14 cellular contexts compared by ENCODE assay signal in the genomic region with DNA sequence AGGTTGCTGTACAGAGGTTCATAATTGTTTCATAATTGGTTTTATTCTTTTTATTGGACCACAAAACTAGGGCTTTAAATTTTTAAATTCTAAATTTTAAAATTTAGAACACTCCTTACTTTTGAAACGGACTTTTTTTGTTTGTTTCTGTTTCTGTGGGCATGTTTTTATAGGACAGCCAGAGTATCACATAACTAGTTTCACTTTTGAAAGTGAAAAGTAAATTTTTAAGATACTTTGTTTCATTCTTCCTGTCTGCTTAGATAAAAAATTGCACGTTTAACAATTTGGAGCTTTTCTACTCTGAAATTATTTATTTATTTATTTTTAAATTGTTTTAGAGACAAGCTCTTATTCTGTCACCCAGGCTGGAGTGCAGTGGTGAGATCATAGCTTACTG. TPM values are rescaled to one million over a fixed set of nuclear protein-coding genes. Genes with fewer than 3 reads are reported as not detected.
DNase-seq lines count a peak whose midpoint lies in the region; ATAC-seq and TF ChIP-seq lines count a peak whose summit lies in the region.
"Had no signal": no experiment of that assay in that cellular context is flagged by ENCODE, and none has a peak within 500 bp of the region (broad histone marks: within the 10 kb centered on the region; RNA-seq: fewer than 3 reads in every experiment).

No MANE protein-coding gene starts in this region.

- peak overlapping the region in 1 of 2 donors; percentile 22 for H3K4me3 ChIP-seq in CD4-positive, alpha-beta memory T cell (ENCODE audit: low read length in 2 of 2)
- H3K4me3 ChIP-seq in naive thymus-derived CD4-positive, alpha-beta T cell (ENCODE audit: low read length), result no peak overlapping the region
- H3K4me3 ChIP-seq in heart left ventricle, result peak overlapping the region in 1 of 12 donors; percentile 13
- H3K4me3 ChIP-seq: gastrocnemius medialis had no signal

- peak overlapping the region; percentile 56 for H3K27ac ChIP-seq in CD4-positive, alpha-beta memory T cell (ENCODE audit: low read depth, low read length)
- peak overlapping the region; percentile 71 for H3K27ac ChIP-seq in naive thymus-derived CD4-positive, alpha-beta T cell (ENCODE audit: low read depth, low read length)
- H3K27ac ChIP-seq in heart left ventricle, result peak overlapping the region in 1 of 12 donors; percentile 56
- H3K27ac ChIP-seq: gastrocnemius medialis had no signal

- H3K9me3 Mint-ChIP-seq in CD4-positive, alpha-beta memory T cell, result no peaks in the 10 kb centered on the region
- no peaks in the 10 kb centered on the region for H3K9me3 Mint-ChIP-seq in activated naive CD8-positive, alpha-beta T cell (ENCODE audit: low read depth)
- peaks cover 0 to 15% (median 0%) of the 10 kb centered on the region in 11 donors for H3K9me3 Mint-ChIP-seq in naive thymus-derived CD4-positive, alpha-beta T cell
- H3K9me3 Mint-ChIP-seq: nephron progenitor cell had no signal

- H3K4me1 Mint-ChIP-seq in CD4-positive, alpha-beta memory T cell, result peaks cover 34 to 61% (median 49%) of the 10 kb centered on the region in 4 donors
- peaks cover 54% of the 10 kb centered on the region for H3K4me1 Mint-ChIP-seq in activated naive CD8-positive, alpha-beta T cell (ENCODE audit: low read depth)
- peaks cover 30 to 73% (median 65%) of the 10 kb centered on the region in 7 donors for H3K4me1 Mint-ChIP-seq in naive thymus-derived CD4-positive, alpha-beta T cell
- H3K4me1 Mint-ChIP-seq: nephron progenitor cell had no signal

- POLR2A ChIA-PET in CD4-positive, alpha-beta memory T cell (lab: Charles Lee; ENCODE audit: partially characterized antibody), result interaction anchor here (0.9 to 9.3 kb wide), 9 partner anchors 8 to 39 kb away, joined by 3 to 178 read pairs (median 6); partner anchors contain the start of gene MDM4
- POLR2A ChIA-PET in naive thymus-derived CD4-positive, alpha-beta T cell (lab: Charles Lee), result interaction anchor here (0.6 to 4.7 kb wide), 10 partner anchors 12 to 780 kb away, joined by 3 to 31 read pairs (median 4); partner anchors contain the start of gene MDM4

- peak overlapping the region; percentile 49 to 91 (median 82) for H3K27ac Mint-ChIP-seq in CD4-positive, alpha-beta memory T cell
- H3K27ac Mint-ChIP-seq in activated naive CD8-positive, alpha-beta T cell, result peak overlapping the region; percentile 87
- H3K27ac Mint-ChIP-seq in naive thymus-derived CD4-positive, alpha-beta T cell, result peak overlapping the region in 8 of 9 donors; percentile 48 to 94 (median 82)
- H3K27ac Mint-ChIP-seq: nephron progenitor cell had no signal

- intact Hi-C loops in CD4-positive, alpha-beta memory T cell (cut with micrococcal nuclease), result loop anchor here (1.0 to 2.0 kb wide), 2 partner anchors 29 to 40 kb away; partner anchors contain the start of gene MDM4
- intact Hi-C loops in naive thymus-derived CD4-positive, alpha-beta T cell (cut with micrococcal nuclease), result loop anchor here in 1 of 2 donors (2.0 kb wide), 2 partner anchors 19 to 33 kb away; no protein-coding TSS in a partner anchor
- intact Hi-C loops in heart left ventricle (cut with DNase I), result loop anchor here in 1 of 10 donors (10.0 kb wide), 1 partner anchor 549 kb away; no protein-coding TSS in a partner anchor

- no peak for TF ChIP-seq CTCF in GM13976 (IDR thresholded peaks at IDR 0.05; ENCODE audit: borderline replicate concordance, control extremely low read depth, extremely low read depth, insufficient read depth, missing control alignments)
- TF ChIP-seq CTCF in heart left ventricle (IDR thresholded peaks at IDR 0.05), result no peak

- no peaks in the 10 kb centered on the region for H3K9me3 ChIP-seq in CD4-positive, alpha-beta memory T cell (ENCODE audit: control insufficient read depth in 1 of 2, low read length in 2 of 2)
- no peaks in the 10 kb centered on the region for H3K9me3 ChIP-seq in naive thymus-derived CD4-positive, alpha-beta T cell (ENCODE audit: control insufficient read depth in 2 of 3, low read length in 3 of 3)
- no peaks in the 10 kb centered on the region for H3K9me3 ChIP-seq in heart left ventricle
- H3K9me3 ChIP-seq: gastrocnemius medialis had no signal

- peaks cover 67% of the 10 kb centered on the region for H3K36me3 ChIP-seq in CD4-positive, alpha-beta memory T cell (ENCODE audit: insufficient read depth, low read length)
- peaks cover 17 to 88% (median 51%) of the 10 kb centered on the region in 3 experiments for H3K36me3 ChIP-seq in naive thymus-derived CD4-positive, alpha-beta T cell (ENCODE audit: control insufficient read depth in 2 of 3, insufficient read depth in 3 of 3, low read length in 3 of 3)
- peaks cover 0 to 100% (median 99%) of the 10 kb centered on the region in 9 donors for H3K36me3 ChIP-seq in heart left ventricle

- H3K36me3 Mint-ChIP-seq in CD4-positive, alpha-beta memory T cell, result peaks cover 83 to 88% of the 10 kb centered on the region in 2 donors
- peaks cover 46% of the 10 kb centered on the region for H3K36me3 Mint-ChIP-seq in activated naive CD8-positive, alpha-beta T cell
- H3K36me3 Mint-ChIP-seq in naive thymus-derived CD4-positive, alpha-beta T cell, result peaks cover 39 to 86% (median 72%) of the 10 kb centered on the region in 5 donors

- 60 to 71% (median 66%) methylated on average over 2 of the region's 2 CpGs for WGBS in heart left ventricle, 4 donors

- CTCF ChIA-PET in CD4-positive, alpha-beta memory T cell (lab: Charles Lee; ENCODE audit: partially characterized antibody), result interaction anchor here (0.7 to 2.9 kb wide), 13 partner anchors 13 to 261 kb away, joined by 3 to 15 read pairs (median 3); partner anchors contain the start of gene PIK3C2B
- CTCF ChIA-PET in naive thymus-derived CD4-positive, alpha-beta T cell (lab: Charles Lee), result interaction anchor here (0.8 kb wide), 1 partner anchor 20 kb away, joined by 3 read pairs; no protein-coding TSS in a partner anchor

- peak overlapping the region; percentile 60 to 80 (median 70) for H3K4me3 Mint-ChIP-seq in CD4-positive, alpha-beta memory T cell
- H3K4me3 Mint-ChIP-seq in activated naive CD8-positive, alpha-beta T cell, result peak overlapping the region; percentile 36
- peak overlapping the region in 9 of 10 donors; percentile 47 to 74 (median 60) for H3K4me3 Mint-ChIP-seq in naive thymus-derived CD4-positive, alpha-beta T cell
- H3K4me3 Mint-ChIP-seq: nephron progenitor cell had no signal

- no peaks in the 10 kb centered on the region for H3K27me3 ChIP-seq in CD4-positive, alpha-beta memory T cell (ENCODE audit: insufficient read depth, low read length)
- no peaks in the 10 kb centered on the region for H3K27me3 ChIP-seq in naive thymus-derived CD4-positive, alpha-beta T cell (ENCODE audit: control insufficient read depth in 2 of 2, insufficient read depth in 2 of 2, low read length in 2 of 2)
- H3K27me3 ChIP-seq in heart left ventricle, result no peaks in the 10 kb centered on the region
- H3K27me3 ChIP-seq: gastrocnemius medialis had no signal

- DNase-seq in CD4-positive, alpha-beta memory T cell, result peak; percentile 20 to 41 (median 21)
- DNase-seq in GM13976 (ENCODE audit: low spot score), result peak; percentile 33
- DNase-seq in naive thymus-derived CD4-positive, alpha-beta T cell, result peak in 3 of 9 donors; percentile 28 to 32 (median 31)
- DNase-seq in NCI-H510A (lab: John Stamatoyannopoulos, UW), result no peak
- no peak for DNase-seq in heart left ventricle
- DNase-seq: activated naive CD4-positive, alpha-beta T cell; gastrocnemius medialis; GOT3; NCI-H1436; NCI-H2227 treated with DMSO at 0.1 percent for 48 hours; nephron progenitor cell had no signal

- H3K4me1 ChIP-seq in CD4-positive, alpha-beta memory T cell (ENCODE audit: insufficient read depth, low read length), result peaks cover 51% of the 10 kb centered on the region
- peaks cover 30 to 39% of the 10 kb centered on the region in 2 donors for H3K4me1 ChIP-seq in naive thymus-derived CD4-positive, alpha-beta T cell (ENCODE audit: control insufficient read depth in 2 of 2, insufficient read depth in 2 of 2, low read length in 2 of 2)
- peaks cover 0 to 31% (median 0%) of the 10 kb centered on the region in 12 donors for H3K4me1 ChIP-seq in heart left ventricle
- H3K4me1 ChIP-seq: gastrocnemius medialis had no signal

- no peak for TF ChIP-seq POLR2A in heart left ventricle (IDR thresholded peaks at IDR 0.05)

- ATAC-seq in naive thymus-derived CD4-positive, alpha-beta T cell, result no peak
- no peak for ATAC-seq in HG02973 (IDR thresholded peaks at IDR 0.05; ENCODE audit: unreplicated experiment)
- no peak for ATAC-seq in heart left ventricle
- ATAC-seq: gastrocnemius medialis, Right ventricle myocardium inferior had no signal

- in situ Hi-C loops in GM13976 (cut with MboI; ENCODE audit: low sequenced_read_pairs, unreplicated experiment), result no loop called here

- H3K27me3 Mint-ChIP-seq in CD4-positive, alpha-beta memory T cell, result no peaks in the 10 kb centered on the region
- no peaks in the 10 kb centered on the region for H3K27me3 Mint-ChIP-seq in activated naive CD8-positive, alpha-beta T cell
- H3K27me3 Mint-ChIP-seq in naive thymus-derived CD4-positive, alpha-beta T cell, result no peaks in the 10 kb centered on the region

RNA-seq across cellular contexts. Expression of gene MDM4, which starts 29.7 kb away (rescaled TPM):
- 100 to 1,000 TPM; 213 to 237 TPM for total RNA-seq in CD4-positive, alpha-beta memory T cell
- 10 to 100 TPM in 1 of 2 donors, 1 to 10 TPM in 1; 7.7 to 26.8 TPM for polyA plus RNA-seq in CD4-positive, alpha-beta memory T cell
- total RNA-seq in naive thymus-derived CD4-positive, alpha-beta T cell, result 100 to 1,000 TPM; 107 to 278 (median 268) TPM
- polyA plus RNA-seq in naive thymus-derived CD4-positive, alpha-beta T cell, result 10 to 100 TPM; 19.1 to 21.1 TPM
- 10 to 100 TPM in 8 of 9 donors, 1 to 10 TPM in 1; 8.9 to 48.7 (median 33.0) TPM for total RNA-seq in heart left ventricle
- 10 to 100 TPM in 1 of 2 donors, 1 to 10 TPM in 1; 5.7 to 15.0 TPM for polyA plus RNA-seq in heart left ventricle

RNA-seq across cellular contexts. Expression of gene PIK3C2B, which starts 51.3 kb away (rescaled TPM):
- total RNA-seq in CD4-positive, alpha-beta memory T cell, result 10 to 100 TPM; 43.4 to 46.9 TPM
- polyA plus RNA-seq in CD4-positive, alpha-beta memory T cell, result 1 to 10 TPM in 1 of 2 donors, under 1 TPM in 1; 0.13 to 4.1 TPM
- 10 to 100 TPM; 26.8 to 41.9 (median 32.5) TPM for total RNA-seq in naive thymus-derived CD4-positive, alpha-beta T cell
- 1 to 10 TPM; 2.7 to 4.2 TPM for polyA plus RNA-seq in naive thymus-derived CD4-positive, alpha-beta T cell
- total RNA-seq in heart left ventricle, result 10 to 100 TPM; 12.9 to 42.5 (median 19.8) TPM
- 10 to 100 TPM in 1 of 2 donors, 1 to 10 TPM in 1; 9.2 to 11.9 TPM for polyA plus RNA-seq in heart left ventricle

Comparison
In these comparisons a context has a peak if more than half of its experiments do, and no peak if none do; other contexts are left out.
1. DNase-seq: peak in CD4-positive, alpha-beta memory T cell (5 of 5) and GM13976 (single experiment); none in NCI-H510A (single experiment) and heart left ventricle (0 of 5).
2. Peak in every context shown above with its lines, with median percentiles within 50 percentile points of each other: H3K27ac Mint-ChIP-seq and H3K4me3 Mint-ChIP-seq.